In the genomic region with DNA sequence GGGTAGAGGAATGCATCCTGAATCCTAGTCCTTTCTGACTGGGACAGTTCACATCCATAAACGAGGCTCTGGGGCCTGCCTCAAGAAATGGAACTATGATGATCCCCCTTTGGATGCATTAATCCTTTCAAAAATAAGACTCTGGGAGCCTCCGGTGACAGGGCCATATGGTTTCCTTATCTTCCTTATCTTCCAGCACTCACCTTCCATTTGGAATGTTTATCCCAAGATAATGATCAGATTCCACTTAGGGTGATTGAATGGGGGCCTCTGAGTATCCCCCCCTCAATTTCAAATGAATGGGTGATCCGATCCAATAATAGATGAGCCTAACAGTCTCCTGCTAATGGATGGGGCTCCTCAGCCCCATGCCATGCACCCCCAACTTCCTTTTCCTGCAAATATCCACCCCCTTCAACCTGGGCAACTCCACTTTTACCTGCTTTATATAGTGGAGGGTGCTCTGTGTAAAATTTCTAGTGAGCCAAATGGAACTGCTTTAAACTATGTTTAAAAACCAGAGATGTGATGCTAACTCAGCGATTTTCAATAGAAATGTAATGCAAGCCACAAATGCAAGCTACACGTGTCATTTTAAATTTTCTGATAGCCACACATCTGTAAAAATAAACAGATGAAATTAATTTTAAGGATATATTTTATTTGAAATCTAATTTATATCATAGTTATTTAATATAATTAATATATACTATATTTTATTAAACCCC, we compare ENCODE assay signal across 30 cellular contexts.
A peak's percentile ranks its signal among the peaks of the same experiment; 100 is the strongest.
DNase-seq lines count a peak whose midpoint lies in the region; ATAC-seq, FAIRE-seq and TF ChIP-seq lines count a peak whose summit lies in the region.
"Had no signal": no experiment of that assay in that cellular context is flagged by ENCODE, and none has a peak within 500 bp of the region (broad histone marks: within the 10 kb centered on the region; RNA-seq: fewer than 3 reads in every experiment).

No MANE protein-coding gene starts in this region.

- H3K4me3 ChIP-seq in left ventricle myocardium inferior (no peak overlapping the region), uterus (no peak overlapping the region)
- H3K4me3 ChIP-seq: MG63, mucosa of descending colon, SJSA1, suprapubic skin had no signal

- H3K4me1 ChIP-seq in left ventricle myocardium inferior (peaks cover 74% of the 10 kb centered on the region), uterus (peaks cover 24 to 33% of the 10 kb centered on the region in 2 donors)

- peak overlapping the region in 2 of 3 experiments; percentile 59 to 76 for H3K4me3 Mint-ChIP-seq in nephron
- H3K4me3 Mint-ChIP-seq: activated naive CD8-positive, alpha-beta T cell treated with anti-CD3 and anti-CD28 coated beads, Interleukin-2, amount 10 ng/mL, durations not matched to agents 7 days and 5 days; activated T-cell treated with anti-CD3 and anti-CD28 coated beads, Interleukin-2, amount 50 U/mL, for 24 hours; CD8-positive, alpha-beta T cell; neural crest cell; stimulated activated naive B cell treated with anti-CD40 and anti-IgM and Interleukin-4, amounts not matched to agents 10 μg/mL and 1 μg/mL and 100 μg/mL, for 72 hours; T-helper 1 cell treated with Interleukin-12 subunit alpha and Interleukin-12 subunit beta and Interleukin-4 antibody, amounts not matched to agents 30 μg/mL and 1 μg/mL, for 36 hours had no signal

- ATAC-seq in left ventricle myocardium superior, result no peak
- ATAC-seq in HG02852 (IDR thresholded peaks at IDR 0.05; ENCODE audit: unreplicated experiment), result no peak
- ATAC-seq: CD8-positive, alpha-beta T cell; mucosa of descending colon; stimulated activated naive B cell treated with anti-CD40 and anti-IgM and Interleukin-4, amounts not matched to agents 10 μg/mL and 1 μg/mL and 100 μg/mL, for 72 hours had no signal

- no peaks in the 10 kb centered on the region for H3K9me3 Mint-ChIP-seq in nephron
- H3K9me3 Mint-ChIP-seq: activated naive CD8-positive, alpha-beta T cell treated with anti-CD3 and anti-CD28 coated beads, Interleukin-2, amount 10 ng/mL, durations not matched to agents 7 days and 5 days; activated T-cell treated with anti-CD3 and anti-CD28 coated beads, Interleukin-2, amount 50 U/mL, for 24 hours; CD8-positive, alpha-beta T cell; neural crest cell; stimulated activated naive B cell treated with anti-CD40 and anti-IgM and Interleukin-4, amounts not matched to agents 10 μg/mL and 1 μg/mL and 100 μg/mL, for 72 hours; T-helper 1 cell treated with Interleukin-12 subunit alpha and Interleukin-12 subunit beta and Interleukin-4 antibody, amounts not matched to agents 30 μg/mL and 1 μg/mL, for 36 hours had no signal

- DNase-seq in left ventricle myocardium inferior, result no peak
- DNase-seq in left ventricle myocardium superior, result no peak
- no peak for DNase-seq in uterus
- no peak for DNase-seq in cardiac septum (ENCODE audit: low spot score)
- DNase-seq in activated CD4-positive, CD25-positive, alpha-beta regulatory T cell (lab: John Stamatoyannopoulos, UW), result no peak
- DNase-seq: activated CD4-positive, alpha-beta T cell treated with anti-CD3 and anti-CD28 coated beads for 4 hours; activated gamma-delta T cell; activated naive CD8-positive, alpha-beta T cell treated with anti-CD3 and anti-CD28 coated beads, Interleukin-2, amount 10 ng/mL, durations not matched to agents 7 days and 5 days; activated T-cell treated with anti-CD3 and anti-CD28 coated beads, Interleukin-2, amount 50 U/mL, for 24 hours; AML-193; EL; KBM-7; MG63; mucosa of descending colon; NCI-H2029; NCI-H226; posterior cingulate gyrus; stimulated activated naive B cell treated with anti-CD40 and anti-IgM and Interleukin-4, amounts not matched to agents 10 μg/mL and 1 μg/mL and 100 μg/mL, for 72 hours had no signal

- no peaks in the 10 kb centered on the region for H3K27me3 Mint-ChIP-seq in nephron (ENCODE audit: low read depth)
- H3K27me3 Mint-ChIP-seq: activated T-cell treated with anti-CD3 and anti-CD28 coated beads, Interleukin-2, amount 50 U/mL, for 24 hours; stimulated activated naive B cell treated with anti-CD40 and anti-IgM and Interleukin-4, amounts not matched to agents 10 μg/mL and 1 μg/mL and 100 μg/mL, for 72 hours had no signal

- no peaks in the 10 kb centered on the region for H3K9me3 ChIP-seq in left ventricle myocardium inferior (replicated peaks)
- no peaks in the 10 kb centered on the region for H3K9me3 ChIP-seq in uterus
- H3K9me3 ChIP-seq: MG63, mucosa of descending colon, SJSA1, suprapubic skin had no signal

- peaks cover 56% of the 10 kb centered on the region for H3K4me1 Mint-ChIP-seq in nephron
- H3K4me1 Mint-ChIP-seq: activated naive CD8-positive, alpha-beta T cell treated with anti-CD3 and anti-CD28 coated beads, Interleukin-2, amount 10 ng/mL, durations not matched to agents 7 days and 5 days had no signal

- peak overlapping the region in 2 of 3 experiments; percentile 97 to 100 for H3K27ac Mint-ChIP-seq in nephron
- H3K27ac Mint-ChIP-seq: activated naive CD8-positive, alpha-beta T cell treated with anti-CD3 and anti-CD28 coated beads, Interleukin-2, amount 10 ng/mL, durations not matched to agents 7 days and 5 days; activated T-cell treated with anti-CD3 and anti-CD28 coated beads, Interleukin-2, amount 50 U/mL, for 24 hours; CD8-positive, alpha-beta T cell; stimulated activated naive B cell treated with anti-CD40 and anti-IgM and Interleukin-4, amounts not matched to agents 10 μg/mL and 1 μg/mL and 100 μg/mL, for 72 hours; T-helper 1 cell treated with Interleukin-12 subunit alpha and Interleukin-12 subunit beta and Interleukin-4 antibody, amounts not matched to agents 30 μg/mL and 1 μg/mL, for 36 hours had no signal

- peak; percentile 63 for FAIRE-seq in endometrium (lab: Jason Lieb, UNC)
- FAIRE-seq: endothelial cell of umbilical vein, GM12891, islet of Langerhans, RCC 7860 had no signal

- no peaks in the 10 kb centered on the region for H3K36me3 ChIP-seq in left ventricle myocardium inferior
- no peaks in the 10 kb centered on the region for H3K36me3 ChIP-seq in uterus
- H3K36me3 ChIP-seq: MG63, SJSA1, suprapubic skin had no signal

- H3K36me3 Mint-ChIP-seq in nephron (ENCODE audit: low read depth), result no peaks in the 10 kb centered on the region
- H3K36me3 Mint-ChIP-seq: activated naive CD8-positive, alpha-beta T cell treated with anti-CD3 and anti-CD28 coated beads, Interleukin-2, amount 10 ng/mL, durations not matched to agents 7 days and 5 days; CD8-positive, alpha-beta T cell; stimulated activated naive B cell treated with anti-CD40 and anti-IgM and Interleukin-4, amounts not matched to agents 10 μg/mL and 1 μg/mL and 100 μg/mL, for 72 hours had no signal

- TF ChIP-seq CTCF in left ventricle myocardium inferior (IDR thresholded peaks at IDR 0.05; ENCODE audit: borderline replicate concordance) (no peak), nephron (IDR thresholded peaks at IDR 0.05; ENCODE audit: unreplicated experiment in 3 of 3) (no peak), uterus (IDR thresholded peaks at IDR 0.05) (no peak)

- no peak for TF ChIP-seq POLR2A in uterus (IDR thresholded peaks at IDR 0.05)

- H3K27ac ChIP-seq in left ventricle myocardium inferior (replicated peaks) (peak overlapping the region; percentile 86), uterus (peak overlapping the region; percentile 82 to 86)
- H3K27ac ChIP-seq: SJSA1, suprapubic skin had no signal

- intact Hi-C loops in left ventricle myocardium inferior (cut with micrococcal nuclease), result no loop called here
- intact Hi-C loops in left ventricle myocardium superior (cut with micrococcal nuclease), result no loop called here
- intact Hi-C loops in uterus (cut with DNase I; ENCODE audit: low total_unique reads), result no loop called here
- intact Hi-C loops in cardiac septum (cut with DNase I), result loop anchor here (5.0 kb wide), 2 partner anchors 47 to 152 kb away; no protein-coding TSS in a partner anchor

- no peaks in the 10 kb centered on the region for H3K27me3 ChIP-seq in left ventricle myocardium inferior (ENCODE audit: low read depth)
- no peaks in the 10 kb centered on the region for H3K27me3 ChIP-seq in uterus
- H3K27me3 ChIP-seq: MG63, SJSA1, suprapubic skin had no signal
